ENCODE assay signal across 8 cellular contexts in genomic region chr16:50025544-50025931, GRCh38. TPM values are rescaled to one million over a fixed set of nuclear protein-coding genes. Genes with fewer than 3 reads are reported as not detected.
A peak's percentile ranks its signal among the peaks of the same experiment; 100 is the strongest.
DNase-seq lines count a peak whose midpoint lies in the region; ATAC-seq and TF ChIP-seq lines count a peak whose summit lies in the region.

No MANE protein-coding gene starts in this region.

- no peak for TF ChIP-seq CTCF in choroid plexus epithelial cell (conservative IDR thresholded peaks at IDR 0.05; ENCODE audit: low read depth, low read length)
- TF ChIP-seq CTCF in thoracic aorta (IDR thresholded peaks at IDR 0.05): no peak

- H3K27me3 ChIP-seq in mesendoderm (ENCODE audit: insufficient read depth, low read length, poor library complexity): no peaks in the 10 kb centered on the region
- no peaks in the 10 kb centered on the region for H3K27me3 ChIP-seq in thoracic aorta (replicated peaks; ENCODE audit: insufficient read depth)

- H3K4me1 Mint-ChIP-seq in T-cell: peaks cover 26 to 38% (median 37%) of the 10 kb centered on the region in 3 donors

- H3K9me3 ChIP-seq in thoracic aorta: no peaks in the 10 kb centered on the region

- H3K4me3 Mint-ChIP-seq in T-cell: peak overlapping the region; percentile 92 to 94 (median 93)

- H2BK120ac ChIP-seq in mesendoderm (ENCODE audit: low read depth, low read length): no peak overlapping the region

- peak; percentile 15 for ATAC-seq in HG03066 (IDR thresholded peaks at IDR 0.05; ENCODE audit: low read depth, unreplicated experiment)
- ATAC-seq in T-cell (replicated peaks in 1 of 4): peak; percentile 21 to 30 (median 24)
- ATAC-seq in thoracic aorta (ENCODE audit: insufficient number of reproducible peaks, low FRiP score, low read depth): peak; percentile 8

- H4K8ac ChIP-seq in mesendoderm (ENCODE audit: low read depth, low read length): peak overlapping the region; percentile 77

- no CpG with 5 or more reads among the region's 17 CpGs for WGBS in mesendoderm (ENCODE audit: extremely low coverage, insufficient coverage, low lambda C conversion rate)

- H3K56ac ChIP-seq in mesendoderm (ENCODE audit: low read length): peak overlapping the region; percentile 95

- H3K27ac ChIP-seq in mesendoderm (ENCODE audit: low read depth, low read length): peak overlapping the region; percentile 25
- H3K27ac ChIP-seq in thoracic aorta: peak overlapping the region; percentile 70 to 74

- peak overlapping the region; percentile 37 for H3K23ac ChIP-seq in mesendoderm (ENCODE audit: low read length)

- POLR2A ChIA-PET in T-cell (lab: Charles Lee): interaction anchor here in 1 of 2 donors (0.6 to 2.1 kb wide), 3 partner anchors 10 to 719 kb away, joined by 3 to 6 read pairs (median 5); partner anchors contain the start of gene CYLD

- H3K9me3 Mint-ChIP-seq in T-cell: no peaks in the 10 kb centered on the region

- peak overlapping the region; percentile 94 for H3K4me2 ChIP-seq in mesendoderm (ENCODE audit: low read length)

- no peak overlapping the region for H2AK5ac ChIP-seq in mesendoderm (ENCODE audit: low read length)

- CTCF ChIA-PET in T-cell (lab: Charles Lee): interaction anchor here (0.6 to 3.7 kb wide), 38 partner anchors 10 to 781 kb away, joined by 3 to 52 read pairs (median 5); partner anchors contain the start of genes HEATR3 (in 2 of the 2), BRD7 (in 1 of the 2) and CYLD (in 1 of the 2)

- H3K4me1 ChIP-seq in mesendoderm (ENCODE audit: control insufficient read depth, low read depth, low read length) (no peaks in the 10 kb centered on the region), thoracic aorta (ENCODE audit: control insufficient read depth in 1 of 2, low read depth in 2 of 2) (peaks cover 8 to 23% of the 10 kb centered on the region in 2 donors)

- H3K27ac Mint-ChIP-seq in T-cell: peak overlapping the region; percentile 87

- peaks cover 7% of the 10 kb centered on the region for H3K79me1 ChIP-seq in mesendoderm (ENCODE audit: low read length)

- H2BK5ac ChIP-seq in mesendoderm (ENCODE audit: low read length): no peak overlapping the region

- no peaks in the 10 kb centered on the region for H3K27me3 Mint-ChIP-seq in T-cell

- peak overlapping the region; percentile 96 for H3K9ac ChIP-seq in mesendoderm (ENCODE audit: low read length)

- H2BK15ac ChIP-seq in mesendoderm (replicated peaks; ENCODE audit: low read depth): no peak overlapping the region

- no peak overlapping the region for H3K4ac ChIP-seq in mesendoderm (ENCODE audit: low read depth, low read length)

- peak overlapping the region; percentile 95 for H3K4me3 ChIP-seq in choroid plexus epithelial cell (ENCODE audit: low read depth, low read length)
- H3K4me3 ChIP-seq in mesendoderm (ENCODE audit: low read length): peak overlapping the region; percentile 97
- peak overlapping the region; percentile 93 for H3K4me3 ChIP-seq in thoracic aorta

- peaks cover 12% of the 10 kb centered on the region for H3K36me3 Mint-ChIP-seq in T-cell

- peaks cover 11% of the 10 kb centered on the region for H3K79me2 ChIP-seq in mesendoderm (ENCODE audit: control insufficient read depth, insufficient read depth, low read length)

- H3K36me3 ChIP-seq in mesendoderm (ENCODE audit: control insufficient read depth, insufficient read depth, low read length): no peaks in the 10 kb centered on the region
- H3K36me3 ChIP-seq in thoracic aorta: no peaks in the 10 kb centered on the region

- peak; percentile 16 for DNase-seq in NCI-H1436 (lab: John Stamatoyannopoulos, UW)
- no peak for DNase-seq in NCI-H1436 treated with DMSO at 0.1 percent for 48 hours (lab: John Stamatoyannopoulos, UW)
- peak in 25 of 34 experiments; percentile 1 to 41 (median 13) for DNase-seq in T-cell
- DNase-seq in choroid plexus epithelial cell (ENCODE audit: low read depth): peak; percentile 32
- DNase-seq in mesendoderm: peak; percentile 40
- no peak for DNase-seq in thoracic aorta (ENCODE audit: low spot score)
- DNase-seq in NCI-H128 (lab: John Stamatoyannopoulos, UW; ENCODE audit: unreplicated experiment): no peak

- H4K5ac ChIP-seq in mesendoderm (ENCODE audit: low read length): no peak overlapping the region

- H3K18ac ChIP-seq in mesendoderm (ENCODE audit: low read length): no peak overlapping the region

RNA-seq across cellular contexts. Expression of gene CNEP1R1, which starts 0.5 kb away (rescaled TPM):
- total RNA-seq in T-cell: 10 to 100 TPM; 26.7 to 32.9 (median 27.5) TPM
- 8.6 TPM for polyA plus RNA-seq in mesendoderm (2013, experiment 1 of 2)
- polyA plus RNA-seq in mesendoderm (2013, experiment 2 of 2): 7.9 TPM
- total RNA-seq in thoracic aorta: 10 to 100 TPM; 14.2 to 36.5 TPM

RNA-seq across cellular contexts. Expression of gene HEATR3, which starts 40.2 kb away (rescaled TPM):
- total RNA-seq in T-cell: 10 to 100 TPM; 17.0 to 28.4 (median 24.6) TPM
- 16.3 TPM for polyA plus RNA-seq in mesendoderm (2013, experiment 1 of 2)
- 17.4 TPM for polyA plus RNA-seq in mesendoderm (2013, experiment 2 of 2)
- total RNA-seq in thoracic aorta: 10 to 100 TPM; 23.4 to 30.8 TPM

Comparison
In these comparisons a context has a peak if more than half of its experiments do, and no peak if none do; other contexts are left out.
1. DNase-seq: peak in NCI-H1436 (single experiment), T-cell (25 of 34), choroid plexus epithelial cell (single experiment) and mesendoderm (single experiment); none in NCI-H1436 treated with DMSO at 0.1 percent for 48 hours (single experiment), thoracic aorta (single experiment) and NCI-H128 (single experiment).
2. Peak in every context shown above with its lines, with median percentiles within 50 percentile points of each other: ATAC-seq and H3K4me3 ChIP-seq.